In the genomic region with DNA sequence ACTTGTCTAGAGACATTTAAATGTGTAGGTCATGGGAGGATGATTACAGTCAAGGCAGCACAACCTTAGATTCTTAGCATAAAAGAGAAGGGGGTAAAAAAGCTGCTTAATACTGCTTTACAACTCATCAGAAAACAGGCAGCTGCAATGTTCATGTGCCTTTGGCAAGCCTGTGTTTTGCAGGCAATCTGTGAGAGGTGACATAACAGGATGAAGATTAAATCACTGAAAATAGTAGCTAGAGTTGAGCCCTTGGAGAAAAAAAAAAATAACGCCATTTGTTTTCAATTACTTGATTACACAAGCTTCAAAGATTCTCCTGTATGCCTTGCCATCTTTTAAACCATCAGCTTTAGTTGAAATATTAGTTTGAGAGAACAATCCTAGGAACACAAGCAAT, we compare ENCODE assay signal across 13 cellular contexts.
"Had no signal": no experiment of that assay in that cellular context is flagged by ENCODE, and none has a peak within 500 bp of the region (broad histone marks: within the 10 kb centered on the region; RNA-seq: fewer than 3 reads in every experiment).

No MANE protein-coding gene starts in this region.

- H3K27me3 ChIP-seq: brain microvascular endothelial cell, gastroesophageal sphincter had no signal

- H3K27ac ChIP-seq: brain microvascular endothelial cell, epithelial cell of prostate, gastroesophageal sphincter, psoas muscle had no signal

- H3K4me3 ChIP-seq: gastroesophageal sphincter, psoas muscle had no signal

- DNase-seq: activated CD4-positive, alpha-beta T cell treated with anti-CD3 and anti-CD28 coated beads, Interleukin-2, amount 10 ng/mL, durations not matched to agents 7 days and 5 days; activated gamma-delta T cell treated with Interleukin-2 at 50 U/mL for 16 hours; amygdala; brain microvascular endothelial cell; cortex of kidney; effector CD8-positive, alpha-beta T cell; mesenchymal stem cell; psoas muscle; stimulated activated CD4-positive, alpha-beta T cell treated with anti-CD3 and anti-CD28 coated beads, Interleukin-1b, Interleukin-23, amount 100 ng/mL, for 48 hours; stimulated activated naive CD8-positive, alpha-beta T cell treated with anti-CD3 and anti-CD28 coated beads, Interleukin-15, amount 100 ng/mL, for 72 hours had no signal

- H3K4me1 ChIP-seq: psoas muscle had no signal

- H3K36me3 ChIP-seq: brain microvascular endothelial cell, gastroesophageal sphincter had no signal

- ATAC-seq: gastroesophageal sphincter; psoas muscle; sciatic nerve; stimulated activated naive CD8-positive, alpha-beta T cell treated with anti-CD3 and anti-CD28 coated beads, Interleukin-15, amount 100 ng/mL, for 72 hours had no signal
